In genomic region chr3:151874084-151874483, GRCh38 we compare ENCODE assay signal across 6 cellular contexts. TPM values are rescaled to one million over a fixed set of nuclear protein-coding genes. Genes with fewer than 3 reads are reported as not detected.
"Had no signal": no experiment of that assay in that cellular context is flagged by ENCODE, and none has a peak within 500 bp of the region (broad histone marks: within the 10 kb centered on the region; RNA-seq: fewer than 3 reads in every experiment).

No MANE protein-coding gene starts in this region.

RNA-seq across cellular contexts. Expression of gene SUCNR1, which starts 0.6 kb away (rescaled TPM):
- total RNA-seq: activated CD4-positive, alpha-beta memory T cell treated with anti-CD3 and anti-CD28 coated beads, Interleukin-2, amount 10 ng/mL, durations not matched to agents 7 days and 5 days; activated CD4-positive, alpha-beta T cell treated with anti-CD3 and anti-CD28 coated beads for 36 hours; activated naive CD4-positive, alpha-beta T cell treated with anti-CD3 and anti-CD28 coated beads for 36 hours; activated T-helper 17 cell treated with anti-CD3 and anti-CD28 coated beads, Interleukin-2, amount 50 U/mL, for 72 hours; astrocyte; OCI-LY7 had no signal
